ENCODE assay signal across 8 cellular contexts in genomic region chr3:27483117-27484001, GRCh38. TPM values are rescaled to one million over a fixed set of nuclear protein-coding genes. Genes with fewer than 3 reads are reported as not detected.
A peak's percentile ranks its signal among the peaks of the same experiment; 100 is the strongest.
DNase-seq lines count a peak whose midpoint lies in the region; ATAC-seq and TF ChIP-seq lines count a peak whose summit lies in the region.

No MANE protein-coding gene starts in this region.

- H3K27ac ChIP-seq in esophagus squamous epithelium (peak overlapping the region; percentile 91 to 99 (median 95)), stomach (peak overlapping the region; percentile 90 to 99 (median 94))

- TF ChIP-seq EP300 in stomach (IDR thresholded peaks at IDR 0.05): no peak

- H3K4me3 Mint-ChIP-seq in naive B cell: peak overlapping the region; percentile 94 to 100 (median 99)

- DNase-seq in AML-193 (lab: John Stamatoyannopoulos, UW) (peak; percentile 70 to 75), NOMO-1 (lab: John Stamatoyannopoulos, UW; ENCODE audit: unreplicated experiment in 2 of 2) (peak; percentile 16 to 39), activated T-cell treated with anti-CD3 and anti-CD28 coated beads for 4 hours (peak; percentile 17), esophagus squamous epithelium (lab: John Stamatoyannopoulos, UW) (no peak), naive B cell (peak; percentile 44), stomach (peak; percentile 42)

- H3K4me3 ChIP-seq in esophagus squamous epithelium (peak overlapping the region; percentile 77 to 99 (median 82)), stomach (peak overlapping the region; percentile 70 to 95 (median 82))

- peak; percentile 12 for ATAC-seq in HG03039 (IDR thresholded peaks at IDR 0.05; ENCODE audit: unreplicated experiment)
- ATAC-seq in naive B cell (ENCODE audit: low read depth in 2 of 2): peak; percentile 6

- H3K9me3 ChIP-seq in esophagus squamous epithelium (no peaks in the 10 kb centered on the region), stomach (no peaks in the 10 kb centered on the region)

- H3K27ac Mint-ChIP-seq in naive B cell: peak overlapping the region; percentile 88 to 98 (median 96)

- H3K36me3 ChIP-seq in esophagus squamous epithelium: no peaks in the 10 kb centered on the region
- no peaks in the 10 kb centered on the region for H3K36me3 ChIP-seq in stomach

- H3K4me1 Mint-ChIP-seq in naive B cell: peaks cover 28 to 57% (median 30%) of the 10 kb centered on the region in 3 donors

- no peaks in the 10 kb centered on the region for H3K27me3 Mint-ChIP-seq in naive B cell

- no peaks in the 10 kb centered on the region for H3K9me3 Mint-ChIP-seq in naive B cell

- TF ChIP-seq POLR2A in GM18526 (IDR thresholded peaks at IDR 0.05; ENCODE audit: extremely low read depth, insufficient read length) (peak; percentile 20), esophagus squamous epithelium (IDR thresholded peaks at IDR 0.05) (peak in 2 of 4 donors; percentile 27 to 48), stomach (IDR thresholded peaks at IDR 0.05) (no peak)

- H3K4me1 ChIP-seq in esophagus squamous epithelium (peaks cover 0 to 65% (median 13%) of the 10 kb centered on the region in 3 donors), stomach (peaks cover 0 to 61% (median 31%) of the 10 kb centered on the region in 4 donors)

- intact Hi-C loops in esophagus squamous epithelium (cut with DNase I): loop anchor here (10.0 kb wide), 2 partner anchors 101 to 171 kb away; no protein-coding TSS in a partner anchor
- intact Hi-C loops in stomach (cut with DNase I; ENCODE audit: low total_unique reads): no loop called here

- no peak for TF ChIP-seq CTCF in esophagus squamous epithelium (IDR thresholded peaks at IDR 0.05)
- no peak for TF ChIP-seq CTCF in stomach (IDR thresholded peaks at IDR 0.05)

- H3K36me3 Mint-ChIP-seq in naive B cell: peaks cover 0 to 6% of the 10 kb centered on the region in 2 donors

- WGBS in esophagus squamous epithelium, 2 donors: 0% methylated on average over 6 to 24 of the region's 74 CpGs
- 0 to 1% (median 0%) methylated on average over 37 to 74 of the region's 74 CpGs for WGBS in stomach, 5 donors

- no peaks in the 10 kb centered on the region for H3K27me3 ChIP-seq in esophagus squamous epithelium
- no peaks in the 10 kb centered on the region for H3K27me3 ChIP-seq in stomach

RNA-seq across cellular contexts. Expression of gene SLC4A7, which starts 0.8 kb away (rescaled TPM):
- total RNA-seq in esophagus squamous epithelium (10 to 100 TPM; 17.2 to 50.4 (median 30.5) TPM), stomach (100 to 1,000 TPM in 2 of 5 donors, 10 to 100 TPM in 3; 16.9 to 212 (median 68.8) TPM)
- polyA plus RNA-seq in naive B cell (ENCODE audit: low read depth in 6 of 6) (10 to 100 TPM in 5 of 6 donors, 1 to 10 TPM in 1; 3.8 to 21.0 (median 12.2) TPM), stomach (1 to 10 TPM; 1.6 to 9.2 (median 3.7) TPM)
